1 cellular context compared by ENCODE assay signal in the genomic region with DNA sequence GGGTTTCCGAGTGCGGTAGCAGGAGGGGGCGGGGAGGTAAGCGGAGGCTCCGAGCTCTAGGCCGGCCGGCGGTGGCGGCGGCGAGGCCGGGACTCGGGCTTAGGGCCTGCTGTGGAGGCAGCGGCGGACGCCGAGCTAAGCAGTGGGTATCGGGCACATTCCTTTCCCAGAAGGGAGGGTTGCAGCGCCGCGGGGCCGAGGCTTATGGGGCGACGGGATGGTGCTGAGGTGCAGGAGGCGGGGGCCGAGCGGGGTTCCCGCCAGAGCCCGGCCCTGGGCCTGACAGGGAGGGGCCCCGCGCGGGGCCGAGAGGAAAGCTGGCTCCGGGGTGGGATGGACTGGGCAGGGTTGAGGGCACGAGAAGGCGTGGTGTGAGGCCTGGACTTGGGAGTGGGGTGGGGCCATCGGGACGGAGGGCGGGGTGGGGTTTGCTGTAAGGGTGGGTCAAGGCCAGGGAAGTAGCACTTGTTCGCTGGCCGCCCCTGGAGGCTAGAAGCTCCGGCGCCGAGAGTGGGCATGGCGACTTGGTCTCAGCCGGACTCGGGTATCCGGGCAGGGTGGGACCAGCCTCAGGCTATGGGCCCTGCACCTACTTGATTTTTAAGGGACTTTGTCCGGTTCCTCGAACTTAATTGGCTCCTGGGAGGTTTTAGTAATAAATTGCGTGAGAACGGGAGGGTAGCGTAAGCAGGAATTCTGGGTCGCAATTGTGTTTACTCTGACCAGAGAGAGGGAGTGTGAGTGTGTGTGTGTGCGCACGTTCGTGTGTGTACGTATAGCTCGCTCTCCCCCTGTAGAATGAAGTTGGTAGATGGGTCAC.
TF ChIP-seq lines count a peak whose summit lies in the region.

A gene with protein sequence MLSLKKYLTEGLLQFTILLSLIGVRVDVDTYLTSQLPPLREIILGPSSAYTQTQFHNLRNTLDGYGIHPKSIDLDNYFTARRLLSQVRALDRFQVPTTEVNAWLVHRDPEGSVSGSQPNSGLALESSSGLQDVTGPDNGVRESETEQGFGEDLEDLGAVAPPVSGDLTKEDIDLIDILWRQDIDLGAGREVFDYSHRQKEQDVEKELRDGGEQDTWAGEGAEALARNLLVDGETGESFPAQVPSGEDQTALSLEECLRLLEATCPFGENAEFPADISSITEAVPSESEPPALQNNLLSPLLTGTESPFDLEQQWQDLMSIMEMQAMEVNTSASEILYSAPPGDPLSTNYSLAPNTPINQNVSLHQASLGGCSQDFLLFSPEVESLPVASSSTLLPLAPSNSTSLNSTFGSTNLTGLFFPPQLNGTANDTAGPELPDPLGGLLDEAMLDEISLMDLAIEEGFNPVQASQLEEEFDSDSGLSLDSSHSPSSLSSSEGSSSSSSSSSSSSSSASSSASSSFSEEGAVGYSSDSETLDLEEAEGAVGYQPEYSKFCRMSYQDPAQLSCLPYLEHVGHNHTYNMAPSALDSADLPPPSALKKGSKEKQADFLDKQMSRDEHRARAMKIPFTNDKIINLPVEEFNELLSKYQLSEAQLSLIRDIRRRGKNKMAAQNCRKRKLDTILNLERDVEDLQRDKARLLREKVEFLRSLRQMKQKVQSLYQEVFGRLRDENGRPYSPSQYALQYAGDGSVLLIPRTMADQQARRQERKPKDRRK (plus strand): TSS at position 39 of the 820 bp plus-strand sequence. CDS start 2,760 bp downstream, outside the sequence.

TF ChIP-seq in HepG2, 621 proteins besides CTCF, POLR2A, EP300 and RAD21 (continued from another document and continues in another):
- TF ChIP-seq, protein P1, sequence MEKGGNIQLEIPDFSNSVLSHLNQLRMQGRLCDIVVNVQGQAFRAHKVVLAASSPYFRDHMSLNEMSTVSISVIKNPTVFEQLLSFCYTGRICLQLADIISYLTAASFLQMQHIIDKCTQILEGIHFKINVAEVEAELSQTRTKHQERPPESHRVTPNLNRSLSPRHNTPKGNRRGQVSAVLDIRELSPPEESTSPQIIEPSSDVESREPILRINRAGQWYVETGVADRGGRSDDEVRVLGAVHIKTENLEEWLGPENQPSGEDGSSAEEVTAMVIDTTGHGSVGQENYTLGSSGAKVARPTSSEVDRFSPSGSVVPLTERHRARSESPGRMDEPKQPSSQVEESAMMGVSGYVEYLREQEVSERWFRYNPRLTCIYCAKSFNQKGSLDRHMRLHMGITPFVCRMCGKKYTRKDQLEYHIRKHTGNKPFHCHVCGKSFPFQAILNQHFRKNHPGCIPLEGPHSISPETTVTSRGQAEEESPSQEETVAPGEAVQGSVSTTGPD (CRISPR knock-in tag; IDR thresholded peaks at IDR 0.05), result no peak
- TF ChIP-seq ZNF572 (CRISPR knock-in tag; IDR thresholded peaks at IDR 0.05) (peak; percentile 17; the same call in 1 of the 2 replicates), TAF15 (IDR thresholded peaks at IDR 0.05; ENCODE audit: low read depth, low read length, poor library complexity, severe bottlenecking) (no peak), POLR2AphosphoS2 (IDR thresholded peaks at IDR 0.05; ENCODE audit: low read depth, low read length) (no peak), SMAD1 (CRISPR knock-in tag; IDR thresholded peaks at IDR 0.05; ENCODE audit: borderline replicate concordance, low read depth) (no peak; the same call in 1 of the 2 replicates), ZSCAN22 (CRISPR knock-in tag; IDR thresholded peaks at IDR 0.05) (no peak), BRD4 (CRISPR knock-in tag; IDR thresholded peaks at IDR 0.05) (peak; percentile 25), ZNF510 (CRISPR knock-in tag; IDR thresholded peaks at IDR 0.05; ENCODE audit: low read depth) (peak; percentile 56; the same call in 1 of the 2 replicates), ZNF569 (CRISPR knock-in tag; IDR thresholded peaks at IDR 0.05; ENCODE audit: borderline replicate concordance) (0 out of 2 replicates have a peak, but pooled peaks have one; percentile 68), TARDBP (CRISPR knock-in tag; IDR thresholded peaks at IDR 0.05) (no peak; the same call in 1 of the 2 replicates), ZNF124 (CRISPR knock-in tag; IDR thresholded peaks at IDR 0.05) (0 out of 2 replicates have a peak, but pooled peaks have one; percentile 79), XBP1 (CRISPR knock-in tag; IDR thresholded peaks at IDR 0.05) (no peak), AGO1 (IDR thresholded peaks at IDR 0.05; ENCODE audit: low read depth, low read length, poor library complexity, severe bottlenecking) (peak; percentile 44), KLF15 (CRISPR knock-in tag; IDR thresholded peaks at IDR 0.05; ENCODE audit: borderline replicate concordance) (0 out of 2 replicates have a peak, but pooled peaks have one; percentile 82), ZNF530 (CRISPR knock-in tag; IDR thresholded peaks at IDR 0.05; ENCODE audit: low read depth) (no peak), EHMT2 (IDR thresholded peaks at IDR 0.05; ENCODE audit: borderline replicate concordance, low read depth, low read length) (no peak), ZNF589 (CRISPR knock-in tag; conservative IDR thresholded peaks at IDR 0.05) (no peak), ZNF670 (CRISPR knock-in tag; IDR thresholded peaks at IDR 0.05; ENCODE audit: borderline replicate concordance) (no peak; the same call in 1 of the 2 replicates), BCL6 (CRISPR knock-in tag; IDR thresholded peaks at IDR 0.05) (no peak; the same call in 1 of the 2 replicates), ZNF564 (CRISPR knock-in tag; IDR thresholded peaks at IDR 0.05) (peak; percentile 63), CEBPG (CRISPR knock-in tag; IDR thresholded peaks at IDR 0.05) (no peak), ZNF562 (CRISPR knock-in tag; IDR thresholded peaks at IDR 0.05; ENCODE audit: borderline replicate concordance) (no peak), FIP1L1 (IDR thresholded peaks at IDR 0.05; ENCODE audit: borderline replicate concordance, insufficient read depth, low read depth, low read length) (no peak), ZNF335 (CRISPR knock-in tag; IDR thresholded peaks at IDR 0.05) (no peak), HMG20B (CRISPR knock-in tag; conservative IDR thresholded peaks at IDR 0.05) (peak; percentile 63; the same call in 1 of the 2 replicates), ZNF383 (CRISPR knock-in tag; IDR thresholded peaks at IDR 0.05; ENCODE audit: borderline replicate concordance) (no peak), NFYC (CRISPR knock-in tag; IDR thresholded peaks at IDR 0.05) (peak; percentile 55), POLR2G (IDR thresholded peaks at IDR 0.05; ENCODE audit: low read depth, low read length) (peak; percentile 96)
- TF ChIP-seq, protein P2, sequence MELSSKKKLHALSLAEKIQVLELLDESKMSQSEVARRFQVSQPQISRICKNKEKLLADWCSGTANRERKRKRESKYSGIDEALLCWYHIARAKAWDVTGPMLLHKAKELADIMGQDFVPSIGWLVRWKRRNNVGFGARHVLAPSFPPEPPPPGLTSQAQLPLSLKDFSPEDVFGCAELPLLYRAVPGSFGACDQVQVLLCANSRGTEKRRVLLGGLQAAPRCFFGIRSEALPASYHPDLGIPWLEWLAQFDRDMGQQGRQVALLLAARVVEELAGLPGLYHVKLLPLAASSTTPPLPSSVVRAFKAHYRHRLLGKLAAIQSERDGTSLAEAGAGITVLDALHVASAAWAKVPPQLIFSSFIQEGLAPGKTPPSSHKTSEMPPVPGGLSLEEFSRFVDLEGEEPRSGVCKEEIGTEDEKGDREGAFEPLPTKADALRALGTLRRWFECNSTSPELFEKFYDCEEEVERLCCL (CRISPR knock-in tag; IDR thresholded peaks at IDR 0.05; ENCODE audit: borderline replicate concordance), result peak; percentile 97
- TF ChIP-seq, protein P3, sequence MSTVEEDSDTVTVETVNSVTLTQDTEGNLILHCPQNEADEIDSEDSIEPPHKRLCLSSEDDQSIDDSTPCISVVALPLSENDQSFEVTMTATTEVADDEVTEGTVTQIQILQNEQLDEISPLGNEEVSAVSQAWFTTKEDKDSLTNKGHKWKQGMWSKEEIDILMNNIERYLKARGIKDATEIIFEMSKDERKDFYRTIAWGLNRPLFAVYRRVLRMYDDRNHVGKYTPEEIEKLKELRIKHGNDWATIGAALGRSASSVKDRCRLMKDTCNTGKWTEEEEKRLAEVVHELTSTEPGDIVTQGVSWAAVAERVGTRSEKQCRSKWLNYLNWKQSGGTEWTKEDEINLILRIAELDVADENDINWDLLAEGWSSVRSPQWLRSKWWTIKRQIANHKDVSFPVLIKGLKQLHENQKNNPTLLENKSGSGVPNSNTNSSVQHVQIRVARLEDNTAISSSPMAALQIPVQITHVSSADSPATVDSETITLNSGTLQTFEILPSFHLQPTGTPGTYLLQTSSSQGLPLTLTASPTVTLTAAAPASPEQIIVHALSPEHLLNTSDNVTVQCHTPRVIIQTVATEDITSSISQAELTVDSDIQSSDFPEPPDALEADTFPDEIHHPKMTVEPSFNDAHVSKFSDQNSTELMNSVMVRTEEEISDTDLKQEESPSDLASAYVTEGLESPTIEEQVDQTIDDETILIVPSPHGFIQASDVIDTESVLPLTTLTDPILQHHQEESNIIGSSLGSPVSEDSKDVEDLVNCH (CRISPR knock-in tag; IDR thresholded peaks at IDR 0.05), result no peak
- TF ChIP-seq, protein P4, sequence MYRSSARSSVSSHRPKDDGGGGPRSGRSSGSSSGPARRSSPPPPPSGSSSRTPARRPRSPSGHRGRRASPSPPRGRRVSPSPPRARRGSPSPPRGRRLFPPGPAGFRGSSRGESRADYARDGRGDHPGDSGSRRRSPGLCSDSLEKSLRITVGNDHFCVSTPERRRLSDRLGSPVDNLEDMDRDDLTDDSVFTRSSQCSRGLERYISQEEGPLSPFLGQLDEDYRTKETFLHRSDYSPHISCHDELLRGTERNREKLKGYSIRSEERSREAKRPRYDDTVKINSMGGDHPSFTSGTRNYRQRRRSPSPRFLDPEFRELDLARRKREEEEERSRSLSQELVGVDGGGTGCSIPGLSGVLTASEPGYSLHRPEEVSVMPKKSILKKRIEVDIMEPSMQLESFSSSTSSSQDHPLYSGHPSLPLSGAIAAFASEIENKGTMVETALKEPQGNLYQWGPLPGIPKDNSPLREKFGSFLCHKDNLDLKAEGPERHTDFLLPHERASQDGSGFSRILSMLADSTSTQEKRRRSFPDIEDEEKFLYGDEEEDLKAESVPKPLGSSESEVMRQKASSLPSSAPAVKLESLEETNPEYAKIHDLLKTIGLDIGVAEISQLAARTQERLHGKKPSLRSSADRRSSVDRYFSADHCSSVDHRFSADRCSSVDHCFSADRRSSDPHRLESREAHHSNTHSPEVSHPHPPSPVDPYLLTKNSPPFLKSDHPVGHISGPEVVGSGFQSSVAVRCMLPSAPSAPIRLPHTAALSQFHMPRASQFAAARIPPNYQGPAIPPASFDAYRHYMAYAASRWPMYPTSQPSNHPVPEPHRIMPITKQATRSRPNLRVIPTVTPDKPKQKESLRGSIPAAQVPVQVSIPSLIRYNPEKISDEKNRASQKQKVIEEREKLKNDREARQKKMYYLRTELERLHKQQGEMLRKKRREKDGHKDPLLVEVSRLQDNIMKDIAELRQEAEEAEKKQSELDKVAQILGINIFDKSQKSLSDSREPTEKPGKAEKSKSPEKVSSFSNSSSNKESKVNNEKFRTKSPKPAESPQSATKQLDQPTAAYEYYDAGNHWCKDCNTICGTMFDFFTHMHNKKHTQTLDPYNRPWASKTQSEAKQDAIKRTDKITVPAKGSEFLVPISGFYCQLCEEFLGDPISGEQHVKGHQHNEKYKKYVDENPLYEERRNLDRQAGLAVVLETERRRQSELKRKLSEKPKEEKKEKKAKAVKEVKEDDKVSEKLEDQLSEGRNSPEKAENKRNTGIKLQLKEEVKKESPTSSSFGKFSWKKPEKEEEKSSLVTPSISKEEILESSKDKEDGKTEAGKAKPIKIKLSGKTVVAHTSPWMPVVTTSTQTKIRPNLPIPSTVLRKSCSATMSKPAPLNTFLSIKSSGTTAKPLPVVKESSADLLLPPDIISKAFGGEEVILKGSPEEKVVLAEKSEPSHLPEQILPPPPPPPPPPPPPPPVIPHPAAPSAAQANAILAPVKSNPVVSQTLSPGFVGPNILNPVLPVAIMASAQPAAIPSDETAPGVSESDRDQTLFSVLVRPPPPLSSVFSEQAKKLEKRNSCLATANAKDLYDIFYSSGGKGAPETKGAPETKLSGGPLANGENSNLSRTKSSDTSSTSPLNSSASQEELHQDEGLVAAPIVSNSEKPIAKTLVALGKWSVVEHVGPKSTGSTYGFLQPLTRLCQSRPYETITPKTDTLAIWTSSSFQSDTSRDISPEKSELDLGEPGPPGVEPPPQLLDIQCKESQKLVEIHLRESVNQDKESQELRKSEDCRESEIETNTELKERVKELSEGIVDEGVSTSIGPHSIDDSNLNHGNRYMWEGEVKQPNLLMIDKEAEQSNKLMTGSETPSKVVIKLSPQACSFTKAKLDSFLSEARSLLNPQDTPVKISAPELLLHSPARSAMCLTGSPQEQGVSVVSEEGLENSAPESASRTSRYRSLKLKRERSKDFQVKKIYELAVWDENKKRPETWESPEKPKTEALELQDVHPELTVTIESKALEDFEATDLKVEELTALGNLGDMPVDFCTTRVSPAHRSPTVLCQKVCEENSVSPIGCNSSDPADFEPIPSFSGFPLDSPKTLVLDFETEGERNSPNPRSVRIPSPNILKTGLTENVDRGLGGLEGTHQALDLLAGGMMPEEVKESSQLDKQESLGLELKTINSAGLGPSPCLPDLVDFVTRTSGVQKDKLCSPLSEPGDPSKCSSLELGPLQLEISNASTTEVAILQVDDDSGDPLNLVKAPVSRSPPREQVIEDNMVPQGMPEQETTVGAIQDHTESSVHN (CRISPR knock-in tag; IDR thresholded peaks at IDR 0.05), result no peak
- TF ChIP-seq, protein P5, sequence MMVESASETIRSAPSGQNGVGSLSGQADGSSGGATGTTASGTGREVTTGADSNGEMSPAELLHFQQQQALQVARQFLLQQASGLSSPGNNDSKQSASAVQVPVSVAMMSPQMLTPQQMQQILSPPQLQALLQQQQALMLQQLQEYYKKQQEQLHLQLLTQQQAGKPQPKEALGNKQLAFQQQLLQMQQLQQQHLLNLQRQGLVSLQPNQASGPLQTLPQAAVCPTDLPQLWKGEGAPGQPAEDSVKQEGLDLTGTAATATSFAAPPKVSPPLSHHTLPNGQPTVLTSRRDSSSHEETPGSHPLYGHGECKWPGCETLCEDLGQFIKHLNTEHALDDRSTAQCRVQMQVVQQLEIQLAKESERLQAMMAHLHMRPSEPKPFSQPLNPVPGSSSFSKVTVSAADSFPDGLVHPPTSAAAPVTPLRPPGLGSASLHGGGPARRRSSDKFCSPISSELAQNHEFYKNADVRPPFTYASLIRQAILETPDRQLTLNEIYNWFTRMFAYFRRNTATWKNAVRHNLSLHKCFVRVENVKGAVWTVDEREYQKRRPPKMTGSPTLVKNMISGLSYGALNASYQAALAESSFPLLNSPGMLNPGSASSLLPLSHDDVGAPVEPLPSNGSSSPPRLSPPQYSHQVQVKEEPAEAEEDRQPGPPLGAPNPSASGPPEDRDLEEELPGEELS (CRISPR knock-in tag; IDR thresholded peaks at IDR 0.05), result no peak; the same call in 1 of the 2 replicates
- TF ChIP-seq, protein P6, sequence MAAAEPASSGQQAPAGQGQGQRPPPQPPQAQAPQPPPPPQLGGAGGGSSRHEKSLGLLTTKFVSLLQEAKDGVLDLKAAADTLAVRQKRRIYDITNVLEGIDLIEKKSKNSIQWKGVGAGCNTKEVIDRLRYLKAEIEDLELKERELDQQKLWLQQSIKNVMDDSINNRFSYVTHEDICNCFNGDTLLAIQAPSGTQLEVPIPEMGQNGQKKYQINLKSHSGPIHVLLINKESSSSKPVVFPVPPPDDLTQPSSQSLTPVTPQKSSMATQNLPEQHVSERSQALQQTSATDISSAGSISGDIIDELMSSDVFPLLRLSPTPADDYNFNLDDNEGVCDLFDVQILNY (CRISPR knock-in tag; conservative IDR thresholded peaks at IDR 0.05), result no peak; the same call in 1 of the 2 replicates
- TF ChIP-seq, protein P7, sequence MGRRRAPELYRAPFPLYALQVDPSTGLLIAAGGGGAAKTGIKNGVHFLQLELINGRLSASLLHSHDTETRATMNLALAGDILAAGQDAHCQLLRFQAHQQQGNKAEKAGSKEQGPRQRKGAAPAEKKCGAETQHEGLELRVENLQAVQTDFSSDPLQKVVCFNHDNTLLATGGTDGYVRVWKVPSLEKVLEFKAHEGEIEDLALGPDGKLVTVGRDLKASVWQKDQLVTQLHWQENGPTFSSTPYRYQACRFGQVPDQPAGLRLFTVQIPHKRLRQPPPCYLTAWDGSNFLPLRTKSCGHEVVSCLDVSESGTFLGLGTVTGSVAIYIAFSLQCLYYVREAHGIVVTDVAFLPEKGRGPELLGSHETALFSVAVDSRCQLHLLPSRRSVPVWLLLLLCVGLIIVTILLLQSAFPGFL (CRISPR knock-in tag; IDR thresholded peaks at IDR 0.05), result no peak
